Comparison of ENCODE assay signal across 13 cellular contexts in genomic region chr18:10927980-10928605, GRCh38.
DNase-seq lines count a peak whose midpoint lies in the region; ATAC-seq, FAIRE-seq and TF ChIP-seq lines count a peak whose summit lies in the region.
"Had no signal": no experiment of that assay in that cellular context is flagged by ENCODE, and none has a peak within 500 bp of the region (broad histone marks: within the 10 kb centered on the region; RNA-seq: fewer than 3 reads in every experiment).

No MANE protein-coding gene starts in this region.

- H3K27me3 ChIP-seq in RWPE2 (ENCODE audit: insufficient read depth, poor library complexity, severe bottlenecking) (no peaks in the 10 kb centered on the region), muscle layer of colon (ENCODE audit: control insufficient read depth in 1 of 2, insufficient read depth in 2 of 2, low read length in 2 of 2) (no peaks in the 10 kb centered on the region)

- ATAC-seq in HG02571 (IDR thresholded peaks at IDR 0.05; ENCODE audit: unreplicated experiment): peak; percentile 67
- no peak for ATAC-seq in RWPE2 (ENCODE audit: low read depth)
- no peak for ATAC-seq in HG03460 (IDR thresholded peaks at IDR 0.05; ENCODE audit: unreplicated experiment)

- H3K9me3 ChIP-seq in RWPE2 (ENCODE audit: severe bottlenecking) (no peaks in the 10 kb centered on the region), muscle layer of colon (ENCODE audit: low read length) (no peaks in the 10 kb centered on the region)

- H3K27ac ChIP-seq in RWPE2 (ENCODE audit: poor library complexity, severe bottlenecking) (peak overlapping the region; percentile 89), muscle layer of colon (ENCODE audit: low read depth, low read length) (peak overlapping the region; percentile 14)
- H3K27ac ChIP-seq: C4-2B, VCaP had no signal

- peak; percentile 57; the same call in 1 of the 2 replicates for TF ChIP-seq POLR2A in GM12891 (IDR thresholded peaks at IDR 0.05; ENCODE audit: low read depth, low read length)

- H3K9ac ChIP-seq in muscle layer of colon (ENCODE audit: low read length): no peak overlapping the region

- no peak for DNase-seq in GM12891 (ENCODE audit: insufficient read length, low spot score)
- no peak for DNase-seq in RWPE2 (ENCODE audit: low spot score)
- DNase-seq in stimulated activated CD4-positive, alpha-beta T cell treated with anti-CD3 and anti-CD28 coated beads, Interleukin-4, amount 100 ng/mL, for 24 hours: no peak
- no peak for DNase-seq in RPMI8226
- DNase-seq in DMS79 (lab: John Stamatoyannopoulos, UW): no peak
- DNase-seq: activated naive CD4-positive, alpha-beta T cell treated with anti-CD3 and anti-CD28 coated beads, Interleukin-2, amount 10 ng/mL, durations not matched to agents 7 days and 5 days; kidney; NCI-H1092 treated with DMSO at 0.1 percent for 48 hours had no signal

- no peaks in the 10 kb centered on the region for H3K36me3 ChIP-seq in RWPE2 (ENCODE audit: low read depth)
- no peaks in the 10 kb centered on the region for H3K36me3 ChIP-seq in muscle layer of colon (ENCODE audit: insufficient read depth, low read length)

- H3K4me1 ChIP-seq in RWPE2 (ENCODE audit: insufficient read depth, poor library complexity, severe bottlenecking): peaks cover 49% of the 10 kb centered on the region
- H3K4me1 ChIP-seq in muscle layer of colon (ENCODE audit: insufficient read depth, low read length): peaks cover 14% of the 10 kb centered on the region

- H3K4me3 ChIP-seq in RWPE2 (ENCODE audit: severe bottlenecking): no peak overlapping the region
- no peak overlapping the region for H3K4me3 ChIP-seq in muscle layer of colon (ENCODE audit: low read depth in 1 of 2, low read length in 2 of 2)

- no peak for TF ChIP-seq CTCF in RWPE2 (IDR thresholded peaks at IDR 0.05; ENCODE audit: poor library complexity, severe bottlenecking)

- FAIRE-seq in GM12891 (lab: Jason Lieb, UNC): peak; percentile 74
- FAIRE-seq: kidney had no signal

TF ChIP-seq in GM12891, 5 proteins besides CTCF, POLR2A, EP300 and RAD21:
- TF ChIP-seq SPI1 (IDR thresholded peaks at IDR 0.05; ENCODE audit: low read depth, low read length) (peak; percentile 87), POU2F2 (IDR thresholded peaks at IDR 0.05; ENCODE audit: low read depth, low read length) (no peak), POLR2AphosphoS5 (IDR thresholded peaks at IDR 0.05; ENCODE audit: low read depth, low read length) (peak; percentile 60; the same call in 1 of the 2 replicates), PAX5 (IDR thresholded peaks at IDR 0.05; ENCODE audit: insufficient read depth, low read length, severe bottlenecking) (peak; percentile 17), TAF1 (IDR thresholded peaks at IDR 0.05; ENCODE audit: low read depth, low read length) (no peak)
